ENCODE assay signal across 13 cellular contexts in genomic region chr13:24865158-24865557, GRCh38.
DNase-seq lines count a peak whose midpoint lies in the region; TF ChIP-seq lines count a peak whose summit lies in the region.
"Had no signal": no experiment of that assay in that cellular context is flagged by ENCODE, and none has a peak within 500 bp of the region (broad histone marks: within the 10 kb centered on the region; RNA-seq: fewer than 3 reads in every experiment).

No MANE protein-coding gene starts in this region.

- no peaks in the 10 kb centered on the region for H4K20me1 ChIP-seq in OCI-LY1 (ENCODE audit: insufficient read depth, low read length)

- H3K27ac ChIP-seq in OCI-LY1 (ENCODE audit: low read depth, low read length, poor library complexity, severe bottlenecking): no peak overlapping the region
- H3K27ac ChIP-seq: epithelial cell of prostate, left lung, SJSA1 had no signal

- H3K4me3 ChIP-seq in OCI-LY1 (ENCODE audit: low read depth, low read length, poor library complexity, severe bottlenecking) (no peak overlapping the region), epithelial cell of esophagus (ENCODE audit: low read length) (no peak overlapping the region)
- H3K4me3 ChIP-seq: left lung, SJSA1 had no signal

- TF ChIP-seq CTCF in GM10266 (IDR thresholded peaks at IDR 0.05; ENCODE audit: control insufficient read depth, insufficient read depth, low read depth, missing control alignments): peak; percentile 20
- TF ChIP-seq CTCF in OCI-LY1 (IDR thresholded peaks at IDR 0.05; ENCODE audit: low read length): peak; percentile 37
- TF ChIP-seq CTCF in epithelial cell of esophagus (IDR thresholded peaks at IDR 0.05; ENCODE audit: insufficient read depth, low read depth, low read length, missing control alignments): peak; percentile 15

- no peaks in the 10 kb centered on the region for H3K4me1 ChIP-seq in OCI-LY1 (ENCODE audit: insufficient read depth, low read length, severe bottlenecking)
- H3K4me1 ChIP-seq: left lung, SJSA1 had no signal

- H3K27me3 ChIP-seq in OCI-LY1 (ENCODE audit: insufficient read depth, low read length): no peaks in the 10 kb centered on the region
- H3K27me3 ChIP-seq: left lung had no signal

- no peaks in the 10 kb centered on the region for H3F3A ChIP-seq in OCI-LY1 (ENCODE audit: insufficient read depth, low read length)

- no peaks in the 10 kb centered on the region for H3K9me3 ChIP-seq in OCI-LY1 (ENCODE audit: low read length)
- H3K9me3 ChIP-seq: left lung, SJSA1 had no signal

- H3K36me3 ChIP-seq in OCI-LY1 (ENCODE audit: insufficient read depth, low read length): no peaks in the 10 kb centered on the region
- H3K36me3 ChIP-seq: left lung, SJSA1 had no signal

- H3K4me2 ChIP-seq in OCI-LY1 (ENCODE audit: low read length): no peak overlapping the region

- DNase-seq in GM10266 (ENCODE audit: extremely low spot score) (no peak), epithelial cell of esophagus (ENCODE audit: low read depth) (no peak), putamen (ENCODE audit: low spot score) (peak; percentile 9), NCI-H1105 treated with DMSO at 0.1 percent for 48 hours (lab: John Stamatoyannopoulos, UW) (no peak), activated gamma-delta T cell (lab: John Stamatoyannopoulos, UW) (no peak), middle frontal gyrus (ENCODE audit: extremely low spot score, low spot score) (no peak)
- DNase-seq: activated CD4-positive, alpha-beta T cell treated with anti-CD3 and anti-CD28 coated beads, Interleukin-2, amount 50 U/mL, for 4 hours; activated naive CD8-positive, alpha-beta T cell treated with anti-CD3 and anti-CD28 coated beads, Interleukin-2, amount 50 U/mL, for 24 hours; left lung; NCI-H2081 treated with DMSO at 0.1 percent for 48 hours had no signal

- H3K9ac ChIP-seq in OCI-LY1 (ENCODE audit: low read length): no peak overlapping the region

- no peak overlapping the region for H2AFZ ChIP-seq in OCI-LY1 (ENCODE audit: low read length)

- no peaks in the 10 kb centered on the region for H3K9me2 ChIP-seq in OCI-LY1 (ENCODE audit: low read depth, low read length)

- H3K79me2 ChIP-seq in OCI-LY1 (ENCODE audit: insufficient read depth, low read length): no peaks in the 10 kb centered on the region
